ENCODE assay signal across 1 cellular context in genomic region chr7:26078437-26079362, GRCh38.
TF ChIP-seq lines count a peak whose summit lies in the region.

No MANE protein-coding gene starts in this region.

TF ChIP-seq in HEK293, 187 proteins besides CTCF, POLR2A, EP300 and RAD21 (continued from another document):
- TF ChIP-seq REST (tag by site-specific recombination; IDR thresholded peaks at IDR 0.05) (no peak), ZNF580 (tag by site-specific recombination; IDR thresholded peaks at IDR 0.05) (no peak), ZNF488 (tag by site-specific recombination; IDR thresholded peaks at IDR 0.05) (no peak), ZNF654 (tag by site-specific recombination; IDR thresholded peaks at IDR 0.05; ENCODE audit: low read depth) (peak; percentile 19; the same call in 1 of the 2 replicates), ZNF664 (tag by site-specific recombination; IDR thresholded peaks at IDR 0.05) (peak; percentile 17; the same call in 1 of the 2 replicates), SCRT2 (tag by site-specific recombination; IDR thresholded peaks at IDR 0.05) (no peak), PRDM6 (tag by site-specific recombination; IDR thresholded peaks at IDR 0.05) (peak; percentile 66), ZFP41 (tag by site-specific recombination; IDR thresholded peaks at IDR 0.05; ENCODE audit: borderline replicate concordance) (no peak), ZBTB10 (tag by site-specific recombination; IDR thresholded peaks at IDR 0.05) (no peak)
TF ChIP-seq in HEK293: peak in this region for 14.
